ENCODE assay signal across 8 cellular contexts in the genomic region with DNA sequence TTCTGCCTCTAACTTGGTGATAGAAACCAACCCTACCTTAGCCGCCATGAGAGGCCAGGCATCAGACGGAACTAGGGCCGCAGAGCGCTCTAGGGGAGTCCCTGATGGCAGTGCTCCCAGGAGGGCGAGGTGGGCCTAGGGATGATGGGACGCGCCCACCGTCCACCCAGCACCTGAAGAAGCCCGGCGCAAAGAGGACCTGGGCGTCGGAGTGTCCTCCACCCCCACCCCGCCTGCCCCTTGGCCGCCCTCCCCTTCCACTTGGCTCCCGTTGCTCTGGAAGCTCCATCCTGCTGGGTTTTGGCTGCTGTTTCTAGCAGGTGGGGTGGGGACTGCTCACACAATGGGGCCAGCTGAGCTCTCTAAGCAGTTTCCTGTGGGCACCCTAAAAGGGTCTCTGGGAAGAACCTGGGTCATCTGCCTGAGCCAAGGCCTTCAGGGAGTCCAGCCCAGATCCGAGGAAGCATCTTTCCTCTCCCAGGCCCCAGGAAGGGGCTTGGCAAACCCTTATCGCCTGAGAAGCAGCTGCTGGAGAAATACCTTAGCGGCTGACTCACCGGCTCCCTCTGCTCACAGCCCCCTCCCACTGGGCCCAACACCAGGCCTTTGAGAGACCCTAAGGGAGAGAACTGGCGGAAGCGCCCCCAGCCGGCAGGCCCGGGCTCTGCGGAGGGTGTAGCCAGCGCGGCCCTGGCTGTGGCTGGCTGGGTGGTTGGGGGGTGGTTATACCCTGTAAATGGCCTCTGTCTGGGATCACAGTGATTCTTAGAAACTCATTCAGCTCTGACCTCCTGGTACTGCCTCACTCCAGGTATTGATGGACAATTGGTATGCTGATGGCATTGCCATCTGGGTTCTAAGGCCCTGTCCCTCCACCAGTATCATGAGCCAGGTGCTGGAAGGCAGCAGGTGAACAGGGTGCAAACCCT. TPM values are rescaled to one million over a fixed set of nuclear protein-coding genes. Genes with fewer than 3 reads are reported as not detected.
DNase-seq lines count a peak whose midpoint lies in the region; ATAC-seq and TF ChIP-seq lines count a peak whose summit lies in the region.

No MANE protein-coding gene starts in this region.

- no peak overlapping the region for H3K4me3 ChIP-seq in SU-DHL-6 (ENCODE audit: insufficient read depth, low read length, poor library complexity, severe bottlenecking)
- H3K4me3 ChIP-seq in gastrocnemius medialis: peak overlapping the region; percentile 63 to 72 (median 64)
- no peak overlapping the region for H3K4me3 ChIP-seq in OCI-LY7 (ENCODE audit: low read depth, low read length, poor library complexity, severe bottlenecking)

- H3K9me2 ChIP-seq in SU-DHL-6 (replicated peaks; ENCODE audit: insufficient read depth, low read length) (no peaks in the 10 kb centered on the region), OCI-LY7 (ENCODE audit: insufficient read depth, low read length) (no peaks in the 10 kb centered on the region)

- H3K27ac ChIP-seq in SU-DHL-6 (ENCODE audit: low read depth, low read length) (no peak overlapping the region), gastrocnemius medialis (peak overlapping the region in 3 of 4 donors; percentile 10 to 44 (median 38)), OCI-LY7 (ENCODE audit: low read depth, low read length, poor library complexity, severe bottlenecking) (no peak overlapping the region)

- no peaks in the 10 kb centered on the region for H3K9me3 ChIP-seq in SU-DHL-6 (ENCODE audit: insufficient read depth, low read length)
- no peaks in the 10 kb centered on the region for H3K9me3 ChIP-seq in gastrocnemius medialis
- no peaks in the 10 kb centered on the region for H3K9me3 ChIP-seq in OCI-LY7 (ENCODE audit: low read length)

- peak in 1 of 2 donors; percentile 10 for ATAC-seq in gastrocnemius medialis
- no peak for ATAC-seq in GM19023 (IDR thresholded peaks at IDR 0.05; ENCODE audit: unreplicated experiment)
- ATAC-seq in GM18505 (IDR thresholded peaks at IDR 0.05; ENCODE audit: unreplicated experiment): no peak

- H3K4me2 ChIP-seq in SU-DHL-6 (ENCODE audit: low read depth, low read length, poor library complexity, severe bottlenecking) (no peak overlapping the region), OCI-LY7 (ENCODE audit: low read length) (no peak overlapping the region)

- H3K9me3 Mint-ChIP-seq in glutamatergic neuron (ENCODE audit: unreplicated experiment): peaks cover 2% of the 10 kb centered on the region

- H3K36me3 Mint-ChIP-seq in glutamatergic neuron (ENCODE audit: unreplicated experiment): no peaks in the 10 kb centered on the region

- H3K27ac Mint-ChIP-seq in glutamatergic neuron (ENCODE audit: unreplicated experiment): peak overlapping the region; percentile 12

- intact Hi-C loops in gastrocnemius medialis (cut with DNase I; ENCODE audit: low total_unique reads): no loop called here
- intact Hi-C loops in OCI-LY7 (cut with micrococcal nuclease; ENCODE audit: unreplicated experiment): no loop called here

- no peaks in the 10 kb centered on the region for H3F3A ChIP-seq in SU-DHL-6 (ENCODE audit: insufficient read depth)

- TF ChIP-seq POLR2A in gastrocnemius medialis (IDR thresholded peaks at IDR 0.05) (no peak), GM18505 (IDR thresholded peaks at IDR 0.05; ENCODE audit: borderline replicate concordance, extremely low read depth, insufficient read depth, insufficient read length) (no peak)

- peaks cover 4% of the 10 kb centered on the region for H3K27me3 Mint-ChIP-seq in glutamatergic neuron (ENCODE audit: unreplicated experiment)

- peak overlapping the region; percentile 83 for H3K4me3 Mint-ChIP-seq in glutamatergic neuron (ENCODE audit: unreplicated experiment)

- no peaks in the 10 kb centered on the region for H3K4me1 Mint-ChIP-seq in glutamatergic neuron (ENCODE audit: low read depth, unreplicated experiment)

- CTCF ChIA-PET in OCI-LY7 (lab: Charles Lee; ENCODE audit: unreplicated experiment): no interaction called here

- H3K79me2 ChIP-seq in SU-DHL-6 (ENCODE audit: insufficient read depth, low read length): no peaks in the 10 kb centered on the region
- no peaks in the 10 kb centered on the region for H3K79me2 ChIP-seq in OCI-LY7 (ENCODE audit: insufficient read depth, low read depth, low read length)

- H3K4me1 ChIP-seq in gastrocnemius medialis (peaks cover 3 to 12% of the 10 kb centered on the region in 2 donors), OCI-LY7 (ENCODE audit: insufficient read depth, low read length, poor library complexity, severe bottlenecking) (peaks cover 5% of the 10 kb centered on the region)

- H3K27me3 ChIP-seq in SU-DHL-6 (ENCODE audit: low read length) (no peaks in the 10 kb centered on the region), gastrocnemius medialis (no peaks in the 10 kb centered on the region)

- in situ Hi-C loops in gastrocnemius medialis (cut with MboI; ENCODE audit: low sequenced_read_pairs in 4 of 4): no loop called here

- no TSS peak for BruUV-seq in OCI-LY7 (replicated peaks; lab: Mats Ljungman, UMichigan)

- H4K20me1 ChIP-seq in SU-DHL-6 (ENCODE audit: low read depth, low read length) (no peaks in the 10 kb centered on the region), OCI-LY7 (ENCODE audit: insufficient read depth, low read length) (no peaks in the 10 kb centered on the region)

- no peak overlapping the region for H3K9ac ChIP-seq in SU-DHL-6 (ENCODE audit: low read length)

- H3K36me3 ChIP-seq in SU-DHL-6 (ENCODE audit: low read length) (no peaks in the 10 kb centered on the region), gastrocnemius medialis (no peaks in the 10 kb centered on the region), OCI-LY7 (ENCODE audit: insufficient read depth, low read length) (no peaks in the 10 kb centered on the region)

- DNase-seq in NCI-H82 (lab: John Stamatoyannopoulos, UW) (peak; percentile 44), NCI-H82 treated with DMSO at 0.1 percent for 48 hours (lab: John Stamatoyannopoulos, UW; ENCODE audit: unreplicated experiment) (no peak), glutamatergic neuron (peak; percentile 79), gastrocnemius medialis (no peak), OCI-LY7 (ENCODE audit: low spot score) (no peak)

- H2AFZ ChIP-seq in SU-DHL-6 (ENCODE audit: low read depth, low read length, severe bottlenecking): no peak overlapping the region
- no peak overlapping the region for H2AFZ ChIP-seq in OCI-LY7 (ENCODE audit: low read length)

- POLR2A ChIA-PET in OCI-LY7 (lab: Charles Lee): interaction anchor here (0.6 kb wide), 1 partner anchor 452 kb away, joined by 3 read pairs; no protein-coding TSS in a partner anchor

- peak; percentile 18 for TF ChIP-seq CTCF in SU-DHL-6 (IDR thresholded peaks at IDR 0.05; ENCODE audit: insufficient read depth, low read length, poor library complexity, severe bottlenecking)
- TF ChIP-seq CTCF in glutamatergic neuron (IDR thresholded peaks at IDR 0.05; ENCODE audit: partially characterized antibody, unreplicated experiment): peak; percentile 52
- TF ChIP-seq CTCF in gastrocnemius medialis (IDR thresholded peaks at IDR 0.05 in 4 of 5, conservative IDR thresholded peaks at IDR 0.05 in 1 of 5): peak in 4 of 5 experiments; percentile 5 to 35 (median 24)
- TF ChIP-seq CTCF in OCI-LY7 (conservative IDR thresholded peaks at IDR 0.05; ENCODE audit: low read length): no peak

RNA-seq across cellular contexts. Expression of gene CREB3L1, which starts 19.3 kb away (rescaled TPM):
- total RNA-seq in glutamatergic neuron (ENCODE audit: unreplicated experiment): 6.1 TPM
- under 1 TPM; 0.27 to 0.69 (median 0.57) TPM for total RNA-seq in gastrocnemius medialis
- total RNA-seq in OCI-LY7 (2014; rRNA removed; shearing (Covaris generic)): not detected in 2 replicates
- 0.15 and 0.17 TPM in 2 replicates for total RNA-seq in OCI-LY7 (2022)

RNA-seq across cellular contexts. Expression of gene DGKZ, which starts 50.5 kb away (rescaled TPM):
- total RNA-seq in glutamatergic neuron (ENCODE audit: unreplicated experiment) (60.9 TPM), gastrocnemius medialis (100 to 1,000 TPM; 127 to 155 (median 131) TPM), OCI-LY7 (2022) (141 and 163 TPM in 2 replicates)
- 110 and 134 TPM in 2 replicates for total RNA-seq in OCI-LY7 (2014; rRNA removed; shearing (Covaris generic))

Comparison
In these comparisons a context has a peak if more than half of its experiments do, and no peak if none do; other contexts are left out.
1. DNase-seq: peak in NCI-H82 (single experiment) and glutamatergic neuron (single experiment); none in NCI-H82 treated with DMSO at 0.1 percent for 48 hours (single experiment), gastrocnemius medialis (0 of 2) and OCI-LY7 (single experiment).
2. H3K27ac ChIP-seq: peak in gastrocnemius medialis (3 of 4); none in SU-DHL-6 (single experiment) and OCI-LY7 (single experiment).
3. H3K4me3 ChIP-seq: peak in gastrocnemius medialis (4 of 4); none in SU-DHL-6 (single experiment) and OCI-LY7 (single experiment).